Comparison of ENCODE assay signal across 1 cellular context in the genomic region with DNA sequence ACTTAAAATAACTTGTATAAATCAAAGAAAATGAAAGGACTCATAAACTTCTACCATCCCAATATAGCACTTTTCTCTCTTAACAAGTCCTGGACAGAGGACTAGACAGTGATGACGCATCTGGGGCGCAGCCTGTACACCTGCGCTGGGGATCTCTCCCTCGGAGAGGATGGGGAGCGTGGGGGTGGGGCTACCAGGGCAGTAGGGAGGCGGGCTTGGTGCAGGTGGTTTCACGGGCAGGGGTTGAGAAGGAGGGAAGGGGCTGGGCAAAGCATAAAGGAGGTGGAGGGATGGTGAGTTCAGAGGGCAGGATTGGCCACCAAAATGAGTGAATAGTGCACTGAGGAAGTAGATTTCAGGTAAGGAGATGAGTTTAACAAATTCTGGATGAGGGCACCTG.
TF ChIP-seq lines count a peak whose summit lies in the region.

No MANE protein-coding gene starts in this region.

TF ChIP-seq in GM12878, 131 proteins besides CTCF, POLR2A, EP300 and RAD21:
- TF ChIP-seq, protein P1, sequence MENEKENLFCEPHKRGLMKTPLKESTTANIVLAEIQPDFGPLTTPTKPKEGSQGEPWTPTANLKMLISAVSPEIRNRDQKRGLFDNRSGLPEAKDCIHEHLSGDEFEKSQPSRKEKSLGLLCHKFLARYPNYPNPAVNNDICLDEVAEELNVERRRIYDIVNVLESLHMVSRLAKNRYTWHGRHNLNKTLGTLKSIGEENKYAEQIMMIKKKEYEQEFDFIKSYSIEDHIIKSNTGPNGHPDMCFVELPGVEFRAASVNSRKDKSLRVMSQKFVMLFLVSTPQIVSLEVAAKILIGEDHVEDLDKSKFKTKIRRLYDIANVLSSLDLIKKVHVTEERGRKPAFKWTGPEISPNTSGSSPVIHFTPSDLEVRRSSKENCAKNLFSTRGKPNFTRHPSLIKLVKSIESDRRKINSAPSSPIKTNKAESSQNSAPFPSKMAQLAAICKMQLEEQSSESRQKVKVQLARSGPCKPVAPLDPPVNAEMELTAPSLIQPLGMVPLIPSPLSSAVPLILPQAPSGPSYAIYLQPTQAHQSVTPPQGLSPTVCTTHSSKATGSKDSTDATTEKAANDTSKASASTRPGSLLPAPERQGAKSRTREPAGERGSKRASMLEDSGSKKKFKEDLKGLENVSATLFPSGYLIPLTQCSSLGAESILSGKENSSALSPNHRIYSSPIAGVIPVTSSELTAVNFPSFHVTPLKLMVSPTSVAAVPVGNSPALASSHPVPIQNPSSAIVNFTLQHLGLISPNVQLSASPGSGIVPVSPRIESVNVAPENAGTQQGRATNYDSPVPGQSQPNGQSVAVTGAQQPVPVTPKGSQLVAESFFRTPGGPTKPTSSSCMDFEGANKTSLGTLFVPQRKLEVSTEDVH (IDR thresholded peaks at IDR 0.05; ENCODE audit: low read depth, partially characterized antibody) = no peak
- TF ChIP-seq, protein P2, sequence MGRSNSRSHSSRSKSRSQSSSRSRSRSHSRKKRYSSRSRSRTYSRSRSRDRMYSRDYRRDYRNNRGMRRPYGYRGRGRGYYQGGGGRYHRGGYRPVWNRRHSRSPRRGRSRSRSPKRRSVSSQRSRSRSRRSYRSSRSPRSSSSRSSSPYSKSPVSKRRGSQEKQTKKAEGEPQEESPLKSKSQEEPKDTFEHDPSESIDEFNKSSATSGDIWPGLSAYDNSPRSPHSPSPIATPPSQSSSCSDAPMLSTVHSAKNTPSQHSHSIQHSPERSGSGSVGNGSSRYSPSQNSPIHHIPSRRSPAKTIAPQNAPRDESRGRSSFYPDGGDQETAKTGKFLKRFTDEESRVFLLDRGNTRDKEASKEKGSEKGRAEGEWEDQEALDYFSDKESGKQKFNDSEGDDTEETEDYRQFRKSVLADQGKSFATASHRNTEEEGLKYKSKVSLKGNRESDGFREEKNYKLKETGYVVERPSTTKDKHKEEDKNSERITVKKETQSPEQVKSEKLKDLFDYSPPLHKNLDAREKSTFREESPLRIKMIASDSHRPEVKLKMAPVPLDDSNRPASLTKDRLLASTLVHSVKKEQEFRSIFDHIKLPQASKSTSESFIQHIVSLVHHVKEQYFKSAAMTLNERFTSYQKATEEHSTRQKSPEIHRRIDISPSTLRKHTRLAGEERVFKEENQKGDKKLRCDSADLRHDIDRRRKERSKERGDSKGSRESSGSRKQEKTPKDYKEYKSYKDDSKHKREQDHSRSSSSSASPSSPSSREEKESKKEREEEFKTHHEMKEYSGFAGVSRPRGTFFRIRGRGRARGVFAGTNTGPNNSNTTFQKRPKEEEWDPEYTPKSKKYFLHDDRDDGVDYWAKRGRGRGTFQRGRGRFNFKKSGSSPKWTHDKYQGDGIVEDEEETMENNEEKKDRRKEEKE (IDR thresholded peaks at IDR 0.05) = no peak
- TF ChIP-seq TAF1 (IDR thresholded peaks at IDR 0.05; ENCODE audit: borderline replicate concordance, low read depth, low read length) (no peak), RELA (IDR thresholded peaks at IDR 0.05; ENCODE audit: borderline replicate concordance, partially characterized antibody) (no peak), ZZZ3 (IDR thresholded peaks at IDR 0.05; ENCODE audit: control insufficient read depth, insufficient read length, low read depth) (no peak), MYB (IDR thresholded peaks at IDR 0.05; ENCODE audit: borderline replicate concordance, low read depth, low read length) (no peak), IRF4 (IDR thresholded peaks at IDR 0.05; ENCODE audit: low read depth, low read length) (no peak), PML (IDR thresholded peaks at IDR 0.05; ENCODE audit: low read length) (no peak), FOXK2 (IDR thresholded peaks at IDR 0.05) (no peak), TCF3 (IDR thresholded peaks at IDR 0.05; ENCODE audit: borderline replicate concordance, insufficient read depth, low read depth, low read length) (no peak), TCF7 (IDR thresholded peaks at IDR 0.05; ENCODE audit: borderline replicate concordance) (no peak), NFYA (IDR thresholded peaks at IDR 0.05; ENCODE audit: borderline replicate concordance, low read depth, low read length) (no peak), BRCA1 (IDR thresholded peaks at IDR 0.05; ENCODE audit: low read depth, low read length) (no peak), CBFB (IDR thresholded peaks at IDR 0.05; ENCODE audit: low read depth) (no peak), SP1 (IDR thresholded peaks at IDR 0.05; ENCODE audit: low read depth, low read length) (no peak), EZH2 (IDR thresholded peaks at IDR 0.05; ENCODE audit: borderline replicate concordance, control insufficient read depth, low read depth, low read length) (no peak)
- TF ChIP-seq, protein P3, sequence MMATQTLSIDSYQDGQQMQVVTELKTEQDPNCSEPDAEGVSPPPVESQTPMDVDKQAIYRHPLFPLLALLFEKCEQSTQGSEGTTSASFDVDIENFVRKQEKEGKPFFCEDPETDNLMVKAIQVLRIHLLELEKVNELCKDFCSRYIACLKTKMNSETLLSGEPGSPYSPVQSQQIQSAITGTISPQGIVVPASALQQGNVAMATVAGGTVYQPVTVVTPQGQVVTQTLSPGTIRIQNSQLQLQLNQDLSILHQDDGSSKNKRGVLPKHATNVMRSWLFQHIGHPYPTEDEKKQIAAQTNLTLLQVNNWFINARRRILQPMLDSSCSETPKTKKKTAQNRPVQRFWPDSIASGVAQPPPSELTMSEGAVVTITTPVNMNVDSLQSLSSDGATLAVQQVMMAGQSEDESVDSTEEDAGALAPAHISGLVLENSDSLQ (IDR thresholded peaks at IDR 0.05) = no peak
- TF ChIP-seq, protein P4, sequence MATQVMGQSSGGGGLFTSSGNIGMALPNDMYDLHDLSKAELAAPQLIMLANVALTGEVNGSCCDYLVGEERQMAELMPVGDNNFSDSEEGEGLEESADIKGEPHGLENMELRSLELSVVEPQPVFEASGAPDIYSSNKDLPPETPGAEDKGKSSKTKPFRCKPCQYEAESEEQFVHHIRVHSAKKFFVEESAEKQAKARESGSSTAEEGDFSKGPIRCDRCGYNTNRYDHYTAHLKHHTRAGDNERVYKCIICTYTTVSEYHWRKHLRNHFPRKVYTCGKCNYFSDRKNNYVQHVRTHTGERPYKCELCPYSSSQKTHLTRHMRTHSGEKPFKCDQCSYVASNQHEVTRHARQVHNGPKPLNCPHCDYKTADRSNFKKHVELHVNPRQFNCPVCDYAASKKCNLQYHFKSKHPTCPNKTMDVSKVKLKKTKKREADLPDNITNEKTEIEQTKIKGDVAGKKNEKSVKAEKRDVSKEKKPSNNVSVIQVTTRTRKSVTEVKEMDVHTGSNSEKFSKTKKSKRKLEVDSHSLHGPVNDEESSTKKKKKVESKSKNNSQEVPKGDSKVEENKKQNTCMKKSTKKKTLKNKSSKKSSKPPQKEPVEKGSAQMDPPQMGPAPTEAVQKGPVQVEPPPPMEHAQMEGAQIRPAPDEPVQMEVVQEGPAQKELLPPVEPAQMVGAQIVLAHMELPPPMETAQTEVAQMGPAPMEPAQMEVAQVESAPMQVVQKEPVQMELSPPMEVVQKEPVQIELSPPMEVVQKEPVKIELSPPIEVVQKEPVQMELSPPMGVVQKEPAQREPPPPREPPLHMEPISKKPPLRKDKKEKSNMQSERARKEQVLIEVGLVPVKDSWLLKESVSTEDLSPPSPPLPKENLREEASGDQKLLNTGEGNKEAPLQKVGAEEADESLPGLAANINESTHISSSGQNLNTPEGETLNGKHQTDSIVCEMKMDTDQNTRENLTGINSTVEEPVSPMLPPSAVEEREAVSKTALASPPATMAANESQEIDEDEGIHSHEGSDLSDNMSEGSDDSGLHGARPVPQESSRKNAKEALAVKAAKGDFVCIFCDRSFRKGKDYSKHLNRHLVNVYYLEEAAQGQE (IDR thresholded peaks at IDR 0.05; ENCODE audit: low read depth, low read length) = no peak
- TF ChIP-seq, protein P5, sequence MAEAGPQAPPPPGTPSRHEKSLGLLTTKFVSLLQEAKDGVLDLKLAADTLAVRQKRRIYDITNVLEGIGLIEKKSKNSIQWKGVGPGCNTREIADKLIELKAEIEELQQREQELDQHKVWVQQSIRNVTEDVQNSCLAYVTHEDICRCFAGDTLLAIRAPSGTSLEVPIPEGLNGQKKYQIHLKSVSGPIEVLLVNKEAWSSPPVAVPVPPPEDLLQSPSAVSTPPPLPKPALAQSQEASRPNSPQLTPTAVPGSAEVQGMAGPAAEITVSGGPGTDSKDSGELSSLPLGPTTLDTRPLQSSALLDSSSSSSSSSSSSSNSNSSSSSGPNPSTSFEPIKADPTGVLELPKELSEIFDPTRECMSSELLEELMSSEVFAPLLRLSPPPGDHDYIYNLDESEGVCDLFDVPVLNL (IDR thresholded peaks at IDR 0.05; ENCODE audit: low read depth, low read length) = no peak
